1 cellular context compared by ENCODE assay signal in the genomic region with DNA sequence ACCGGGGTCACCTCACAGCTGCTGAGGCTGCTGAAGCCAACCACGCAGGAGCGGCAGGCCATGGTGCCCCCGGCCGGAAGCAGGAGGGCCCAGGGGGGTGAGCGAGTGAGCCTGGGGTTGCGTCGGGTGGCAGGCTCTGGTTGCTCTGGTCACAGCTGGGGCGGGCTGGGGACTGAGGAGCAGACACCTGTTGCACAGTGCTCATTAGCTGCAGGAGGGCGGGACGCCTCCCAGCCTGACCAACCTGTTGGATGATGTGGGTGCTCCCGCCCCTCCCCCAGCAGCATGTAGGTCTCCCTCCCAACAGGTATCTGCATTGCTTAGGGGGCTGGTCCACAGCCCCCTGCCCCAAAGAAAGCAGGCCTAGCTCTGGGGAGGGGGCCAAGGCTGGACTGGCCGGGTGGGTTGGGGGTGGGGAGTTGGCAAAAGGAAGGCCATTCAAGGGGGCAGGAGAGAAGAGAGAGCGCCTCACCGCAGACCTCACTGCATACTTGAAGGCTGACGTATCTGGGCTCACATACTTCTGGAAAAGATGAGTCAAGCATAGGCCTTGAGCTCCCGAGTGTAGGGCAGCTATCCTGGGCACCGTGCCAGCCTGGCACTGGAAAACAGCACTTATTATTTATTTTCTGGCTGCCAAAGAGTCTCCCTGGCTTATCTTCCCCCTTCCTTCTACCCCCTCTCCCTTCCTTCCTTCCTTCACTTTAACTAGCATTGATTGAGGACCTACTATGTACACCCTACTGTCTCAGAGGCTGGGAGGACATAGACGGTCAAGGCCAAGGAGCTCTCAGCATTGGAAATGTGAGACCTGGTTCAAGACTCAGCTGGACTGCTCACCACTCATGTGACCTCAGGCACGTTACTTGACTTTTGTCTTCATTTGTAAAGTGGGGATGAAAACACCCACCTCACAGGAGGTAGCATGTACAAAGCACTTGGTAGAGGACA.
TF ChIP-seq lines count a peak whose summit lies in the region.

Gene KRT80, minus strand, starts transcription at position 174 of the 951 bp plus-strand sequence. Its CDS starts 112 bp downstream, at position 62.

TF ChIP-seq in HEK293, 187 proteins besides CTCF, POLR2A, EP300 and RAD21 (continued from another document and continues in another):
- TF ChIP-seq, protein P1, sequence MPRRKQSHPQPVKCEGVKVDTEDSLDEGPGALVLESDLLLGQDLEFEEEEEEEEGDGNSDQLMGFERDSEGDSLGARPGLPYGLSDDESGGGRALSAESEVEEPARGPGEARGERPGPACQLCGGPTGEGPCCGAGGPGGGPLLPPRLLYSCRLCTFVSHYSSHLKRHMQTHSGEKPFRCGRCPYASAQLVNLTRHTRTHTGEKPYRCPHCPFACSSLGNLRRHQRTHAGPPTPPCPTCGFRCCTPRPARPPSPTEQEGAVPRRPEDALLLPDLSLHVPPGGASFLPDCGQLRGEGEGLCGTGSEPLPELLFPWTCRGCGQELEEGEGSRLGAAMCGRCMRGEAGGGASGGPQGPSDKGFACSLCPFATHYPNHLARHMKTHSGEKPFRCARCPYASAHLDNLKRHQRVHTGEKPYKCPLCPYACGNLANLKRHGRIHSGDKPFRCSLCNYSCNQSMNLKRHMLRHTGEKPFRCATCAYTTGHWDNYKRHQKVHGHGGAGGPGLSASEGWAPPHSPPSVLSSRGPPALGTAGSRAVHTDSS (tag by site-specific recombination; IDR thresholded peaks at IDR 0.05), result no peak
- TF ChIP-seq ZNF37A (tag by site-specific recombination; IDR thresholded peaks at IDR 0.05), result no peak
- TF ChIP-seq ZNF558 (tag by site-specific recombination; IDR thresholded peaks at IDR 0.05), result peak; percentile 59
- no peak for TF ChIP-seq ZNF549 (tag by site-specific recombination; IDR thresholded peaks at IDR 0.05)
- TF ChIP-seq ZNF335 (tag by site-specific recombination; conservative IDR thresholded peaks at IDR 0.05), result peak; percentile 53
- peak; percentile 61; the same call in 1 of the 2 replicates for TF ChIP-seq TSHZ1 (tag by site-specific recombination; IDR thresholded peaks at IDR 0.05; ENCODE audit: borderline replicate concordance)
- no peak for TF ChIP-seq ZNF768 (tag by site-specific recombination; IDR thresholded peaks at IDR 0.05)
- TF ChIP-seq ZNF354C (tag by site-specific recombination; IDR thresholded peaks at IDR 0.05; ENCODE audit: borderline replicate concordance, low read depth), result no peak
- no peak for TF ChIP-seq ZNF488 (tag by site-specific recombination; IDR thresholded peaks at IDR 0.05)
- no peak for TF ChIP-seq ZNF18 (tag by site-specific recombination; IDR thresholded peaks at IDR 0.05)
- TF ChIP-seq ZBTB49 (tag by site-specific recombination; IDR thresholded peaks at IDR 0.05; ENCODE audit: low read depth), result no peak
- TF ChIP-seq, protein P2, sequence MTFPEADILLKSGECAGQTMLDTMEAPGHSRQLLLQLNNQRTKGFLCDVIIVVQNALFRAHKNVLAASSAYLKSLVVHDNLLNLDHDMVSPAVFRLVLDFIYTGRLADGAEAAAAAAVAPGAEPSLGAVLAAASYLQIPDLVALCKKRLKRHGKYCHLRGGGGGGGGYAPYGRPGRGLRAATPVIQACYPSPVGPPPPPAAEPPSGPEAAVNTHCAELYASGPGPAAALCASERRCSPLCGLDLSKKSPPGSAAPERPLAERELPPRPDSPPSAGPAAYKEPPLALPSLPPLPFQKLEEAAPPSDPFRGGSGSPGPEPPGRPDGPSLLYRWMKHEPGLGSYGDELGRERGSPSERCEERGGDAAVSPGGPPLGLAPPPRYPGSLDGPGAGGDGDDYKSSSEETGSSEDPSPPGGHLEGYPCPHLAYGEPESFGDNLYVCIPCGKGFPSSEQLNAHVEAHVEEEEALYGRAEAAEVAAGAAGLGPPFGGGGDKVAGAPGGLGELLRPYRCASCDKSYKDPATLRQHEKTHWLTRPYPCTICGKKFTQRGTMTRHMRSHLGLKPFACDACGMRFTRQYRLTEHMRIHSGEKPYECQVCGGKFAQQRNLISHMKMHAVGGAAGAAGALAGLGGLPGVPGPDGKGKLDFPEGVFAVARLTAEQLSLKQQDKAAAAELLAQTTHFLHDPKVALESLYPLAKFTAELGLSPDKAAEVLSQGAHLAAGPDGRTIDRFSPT (tag by site-specific recombination; IDR thresholded peaks at IDR 0.05), result peak; percentile 97
- TF ChIP-seq GFI1B (tag by site-specific recombination; IDR thresholded peaks at IDR 0.05), result no peak
- TF ChIP-seq ZBTB1 (tag by site-specific recombination; IDR thresholded peaks at IDR 0.05), result peak; percentile 17; the same call in 1 of the 2 replicates
- TF ChIP-seq, protein P3, sequence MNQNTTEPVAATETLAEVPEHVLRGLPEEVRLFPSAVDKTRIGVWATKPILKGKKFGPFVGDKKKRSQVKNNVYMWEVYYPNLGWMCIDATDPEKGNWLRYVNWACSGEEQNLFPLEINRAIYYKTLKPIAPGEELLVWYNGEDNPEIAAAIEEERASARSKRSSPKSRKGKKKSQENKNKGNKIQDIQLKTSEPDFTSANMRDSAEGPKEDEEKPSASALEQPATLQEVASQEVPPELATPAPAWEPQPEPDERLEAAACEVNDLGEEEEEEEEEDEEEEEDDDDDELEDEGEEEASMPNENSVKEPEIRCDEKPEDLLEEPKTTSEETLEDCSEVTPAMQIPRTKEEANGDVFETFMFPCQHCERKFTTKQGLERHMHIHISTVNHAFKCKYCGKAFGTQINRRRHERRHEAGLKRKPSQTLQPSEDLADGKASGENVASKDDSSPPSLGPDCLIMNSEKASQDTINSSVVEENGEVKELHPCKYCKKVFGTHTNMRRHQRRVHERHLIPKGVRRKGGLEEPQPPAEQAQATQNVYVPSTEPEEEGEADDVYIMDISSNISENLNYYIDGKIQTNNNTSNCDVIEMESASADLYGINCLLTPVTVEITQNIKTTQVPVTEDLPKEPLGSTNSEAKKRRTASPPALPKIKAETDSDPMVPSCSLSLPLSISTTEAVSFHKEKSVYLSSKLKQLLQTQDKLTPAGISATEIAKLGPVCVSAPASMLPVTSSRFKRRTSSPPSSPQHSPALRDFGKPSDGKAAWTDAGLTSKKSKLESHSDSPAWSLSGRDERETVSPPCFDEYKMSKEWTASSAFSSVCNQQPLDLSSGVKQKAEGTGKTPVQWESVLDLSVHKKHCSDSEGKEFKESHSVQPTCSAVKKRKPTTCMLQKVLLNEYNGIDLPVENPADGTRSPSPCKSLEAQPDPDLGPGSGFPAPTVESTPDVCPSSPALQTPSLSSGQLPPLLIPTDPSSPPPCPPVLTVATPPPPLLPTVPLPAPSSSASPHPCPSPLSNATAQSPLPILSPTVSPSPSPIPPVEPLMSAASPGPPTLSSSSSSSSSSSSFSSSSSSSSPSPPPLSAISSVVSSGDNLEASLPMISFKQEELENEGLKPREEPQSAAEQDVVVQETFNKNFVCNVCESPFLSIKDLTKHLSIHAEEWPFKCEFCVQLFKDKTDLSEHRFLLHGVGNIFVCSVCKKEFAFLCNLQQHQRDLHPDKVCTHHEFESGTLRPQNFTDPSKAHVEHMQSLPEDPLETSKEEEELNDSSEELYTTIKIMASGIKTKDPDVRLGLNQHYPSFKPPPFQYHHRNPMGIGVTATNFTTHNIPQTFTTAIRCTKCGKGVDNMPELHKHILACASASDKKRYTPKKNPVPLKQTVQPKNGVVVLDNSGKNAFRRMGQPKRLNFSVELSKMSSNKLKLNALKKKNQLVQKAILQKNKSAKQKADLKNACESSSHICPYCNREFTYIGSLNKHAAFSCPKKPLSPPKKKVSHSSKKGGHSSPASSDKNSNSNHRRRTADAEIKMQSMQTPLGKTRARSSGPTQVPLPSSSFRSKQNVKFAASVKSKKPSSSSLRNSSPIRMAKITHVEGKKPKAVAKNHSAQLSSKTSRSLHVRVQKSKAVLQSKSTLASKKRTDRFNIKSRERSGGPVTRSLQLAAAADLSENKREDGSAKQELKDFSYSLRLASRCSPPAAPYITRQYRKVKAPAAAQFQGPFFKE (tag by site-specific recombination; IDR thresholded peaks at IDR 0.05; ENCODE audit: borderline replicate concordance), result no peak
- TF ChIP-seq ZNF138 (tag by site-specific recombination; IDR thresholded peaks at IDR 0.05; ENCODE audit: borderline replicate concordance), result no peak
- no peak for TF ChIP-seq ZNF776 (tag by site-specific recombination; IDR thresholded peaks at IDR 0.05; ENCODE audit: borderline replicate concordance)
- TF ChIP-seq WT1 (tag by site-specific recombination; IDR thresholded peaks at IDR 0.05), result 0 out of 2 replicates have a peak, but pooled peaks have one; percentile 34
- TF ChIP-seq ZBTB26 (tag by site-specific recombination; optimal IDR thresholded peaks at IDR 0.05), result no peak
- TF ChIP-seq ZNF223 (tag by site-specific recombination; IDR thresholded peaks at IDR 0.05), result 0 out of 2 replicates have a peak, but pooled peaks have one; percentile 14
